ENCODE assay signal across 1 cellular context in genomic region chr1:161187311-161187710, GRCh38.
TF ChIP-seq lines count a peak whose summit lies in the region.

No MANE protein-coding gene starts in this region.

TF ChIP-seq in K562, 482 proteins besides CTCF, POLR2A, EP300 and RAD21:
- TF ChIP-seq ZNF408 (CRISPR knock-in tag; IDR thresholded peaks at IDR 0.05; ENCODE audit: low read depth) (no peak), ZBTB43 (CRISPR knock-in tag; IDR thresholded peaks at IDR 0.05) (no peak), CC2D1A (IDR thresholded peaks at IDR 0.05) (no peak), VEZF1 (CRISPR knock-in tag; IDR thresholded peaks at IDR 0.05) (no peak), HDAC8 (tag; IDR thresholded peaks at IDR 0.05) (no peak), ATF1 (CRISPR knock-in tag; IDR thresholded peaks at IDR 0.05) (no peak), ATF1 (tag; IDR thresholded peaks at IDR 0.05) (no peak), ARID3A (IDR thresholded peaks at IDR 0.05; ENCODE audit: borderline replicate concordance, low read depth, low read length) (no peak), MXD1 (CRISPR knock-in tag; IDR thresholded peaks at IDR 0.05; ENCODE audit: borderline replicate concordance, poor library complexity, severe bottlenecking) (no peak), U2AF1 (optimal IDR thresholded peaks at IDR 0.05; ENCODE audit: low read depth, low read length) (no peak)
